8 cellular contexts compared by ENCODE assay signal in genomic region chr1:205294175-205294913, GRCh38. TPM values are rescaled to one million over a fixed set of nuclear protein-coding genes. Genes with fewer than 3 reads are reported as not detected.
DNase-seq lines count a peak whose midpoint lies in the region; FAIRE-seq and TF ChIP-seq lines count a peak whose summit lies in the region.

No MANE protein-coding gene starts in this region.

- no peak overlapping the region for H2AFZ ChIP-seq in OCI-LY7 (ENCODE audit: low read length)

- H3K4me1 ChIP-seq in liver (ENCODE audit: control insufficient read depth in 4 of 4, insufficient read depth in 4 of 4, low read length in 3 of 4) (peaks cover 12 to 17% (median 14%) of the 10 kb centered on the region in 4 donors), OCI-LY7 (ENCODE audit: insufficient read depth, low read length, poor library complexity, severe bottlenecking) (peaks cover 69% of the 10 kb centered on the region)

- H3K36me3 Mint-ChIP-seq in activated naive CD4-positive, alpha-beta T cell treated with anti-CD3 and anti-CD28 coated beads, Interleukin-2, amount 10 ng/mL, durations not matched to agents 7 days and 5 days, result peaks cover 3% of the 10 kb centered on the region

- no peak overlapping the region for H3K9ac ChIP-seq in liver (ENCODE audit: low read depth in 1 of 2, low read length in 2 of 2)

- no TSS peak for BruUV-seq in OCI-LY7 (replicated peaks; lab: Mats Ljungman, UMichigan)

- H3K27me3 Mint-ChIP-seq in activated naive CD4-positive, alpha-beta T cell treated with anti-CD3 and anti-CD28 coated beads, Interleukin-2, amount 10 ng/mL, durations not matched to agents 7 days and 5 days, result peaks cover 44% of the 10 kb centered on the region

- peak overlapping the region; percentile 62 for H3K27ac Mint-ChIP-seq in activated naive CD4-positive, alpha-beta T cell treated with anti-CD3 and anti-CD28 coated beads, Interleukin-2, amount 10 ng/mL, durations not matched to agents 7 days and 5 days

- TF ChIP-seq CTCF in liver (IDR thresholded peaks at IDR 0.05; ENCODE audit: low read depth, low read length, missing input control) (peak; percentile 1), OCI-LY7 (conservative IDR thresholded peaks at IDR 0.05; ENCODE audit: low read length) (no peak)

- H3K36me3 ChIP-seq in liver (ENCODE audit: control insufficient read depth in 4 of 4, insufficient read depth in 3 of 4, low read depth in 1 of 4, low read length in 3 of 4), result no peaks in the 10 kb centered on the region
- no peaks in the 10 kb centered on the region for H3K36me3 ChIP-seq in OCI-LY7 (ENCODE audit: insufficient read depth, low read length)

- no peaks in the 10 kb centered on the region for H3K9me2 ChIP-seq in OCI-LY7 (ENCODE audit: insufficient read depth, low read length)

- peak in 1 of 2 donors; percentile 27 for TF ChIP-seq RAD21 in liver (IDR thresholded peaks at IDR 0.05)

- no peaks in the 10 kb centered on the region for H3K79me2 ChIP-seq in OCI-LY7 (ENCODE audit: insufficient read depth, low read depth, low read length)

- intact Hi-C loops in OCI-LY7 (cut with micrococcal nuclease; ENCODE audit: unreplicated experiment), result no loop called here

- H3K4me3 Mint-ChIP-seq in activated naive CD4-positive, alpha-beta T cell treated with anti-CD3 and anti-CD28 coated beads, Interleukin-2, amount 10 ng/mL, durations not matched to agents 7 days and 5 days, result no peak overlapping the region

- H3K4me2 ChIP-seq in OCI-LY7 (ENCODE audit: low read length), result no peak overlapping the region

- POLR2A ChIA-PET in OCI-LY7 (lab: Charles Lee), result interaction anchor here (0.5 to 1.7 kb wide), 5 partner anchors 20 to 1545 kb away, joined by 3 to 6 read pairs (median 4); no protein-coding TSS in a partner anchor

- no peak for FAIRE-seq in urothelium cell line (lab: Jason Lieb, UNC)

- H3K9me3 Mint-ChIP-seq in activated naive CD4-positive, alpha-beta T cell treated with anti-CD3 and anti-CD28 coated beads, Interleukin-2, amount 10 ng/mL, durations not matched to agents 7 days and 5 days, result no peaks in the 10 kb centered on the region

- H3K27ac ChIP-seq in cingulate gyrus (ENCODE audit: low read depth, low read length), result peak overlapping the region; percentile 39
- H3K27ac ChIP-seq in liver (ENCODE audit: low read depth in 1 of 2, low read length in 2 of 2), result peak overlapping the region; percentile 52 to 56
- no peak overlapping the region for H3K27ac ChIP-seq in OCI-LY7 (ENCODE audit: low read depth, low read length, poor library complexity, severe bottlenecking)

- H3K4me3 ChIP-seq in liver (ENCODE audit: low read depth in 1 of 3, low read length in 3 of 3), result no peak overlapping the region
- no peak overlapping the region for H3K4me3 ChIP-seq in OCI-LY7 (ENCODE audit: low read depth, low read length, poor library complexity, severe bottlenecking)

- 16% methylated on average over 6 of the region's 6 CpGs for WGBS in liver

- peaks cover 58% of the 10 kb centered on the region for H3K4me1 Mint-ChIP-seq in activated naive CD4-positive, alpha-beta T cell treated with anti-CD3 and anti-CD28 coated beads, Interleukin-2, amount 10 ng/mL, durations not matched to agents 7 days and 5 days

- no peaks in the 10 kb centered on the region for H3K27me3 ChIP-seq in liver (ENCODE audit: control insufficient read depth in 4 of 4, insufficient read depth in 4 of 4, low read length in 3 of 4)

- CTCF ChIA-PET in activated naive CD4-positive, alpha-beta T cell treated with anti-CD3 and anti-CD28 coated beads, Interleukin-2, amount 10 ng/mL, durations not matched to agents 7 days and 5 days (lab: Charles Lee), result interaction anchor here (0.8 to 1.8 kb wide), 7 partner anchors 20 to 191 kb away, joined by 3 to 5 read pairs (median 4); no protein-coding TSS in a partner anchor
- CTCF ChIA-PET in OCI-LY7 (lab: Charles Lee; ENCODE audit: unreplicated experiment), result interaction anchor here (1.3 to 2.0 kb wide), 2 partner anchors 10 to 19 kb away, joined by 4 to 5 read pairs; no protein-coding TSS in a partner anchor

- H4K20me1 ChIP-seq in OCI-LY7 (ENCODE audit: insufficient read depth, low read length), result no peaks in the 10 kb centered on the region

- no peak for DNase-seq in activated naive CD4-positive, alpha-beta T cell treated with anti-CD3 and anti-CD28 coated beads, Interleukin-2, amount 10 ng/mL, durations not matched to agents 7 days and 5 days
- no peak for DNase-seq in activated naive CD4-positive, alpha-beta T cell treated with anti-CD3 and anti-CD28 coated beads, Interleukin-2, amount 50 U/mL, for 16 hours
- peak; percentile 68 for DNase-seq in urothelium cell line (ENCODE audit: low spot score)
- no peak for DNase-seq in NCI-H1105 treated with DMSO at 0.1 percent for 48 hours (lab: John Stamatoyannopoulos, UW)
- no peak for DNase-seq in OCI-LY7 (ENCODE audit: low spot score)
- DNase-seq in NCI-H1930 (lab: John Stamatoyannopoulos, UW), result no peak

- H3K9me3 ChIP-seq in liver (ENCODE audit: control insufficient read depth in 4 of 4, low read length in 3 of 4) (no peaks in the 10 kb centered on the region), OCI-LY7 (ENCODE audit: low read length) (no peaks in the 10 kb centered on the region)

TF ChIP-seq in liver, 16 proteins besides CTCF, POLR2A, EP300 and RAD21:
- TF ChIP-seq REST (IDR thresholded peaks at IDR 0.05) (peak; percentile 55), ZBTB33 (IDR thresholded peaks at IDR 0.05) (peak; percentile 32), GABPA (IDR thresholded peaks at IDR 0.05 in 1 of 2, conservative IDR thresholded peaks at IDR 0.05 in 1 of 2) (no peak), ATF3 (IDR thresholded peaks at IDR 0.05) (peak; percentile 91), EGR1 (IDR thresholded peaks at IDR 0.05; ENCODE audit: low read depth in 2 of 2) (peak in 1 of 2 donors; percentile 57), MAX (IDR thresholded peaks at IDR 0.05) (peak; percentile 83), NR2F2 (IDR thresholded peaks at IDR 0.05) (peak; percentile 85), HNF4A (conservative IDR thresholded peaks at IDR 0.05) (peak; percentile 92 to 93), HNF4G (IDR thresholded peaks at IDR 0.05) (peak; percentile 85), FOXA1 (IDR thresholded peaks at IDR 0.05) (peak; percentile 10), FOXA2 (IDR thresholded peaks at IDR 0.05) (no peak), YY1 (IDR thresholded peaks at IDR 0.05) (peak; percentile 79), RXRA (IDR thresholded peaks at IDR 0.05) (peak; percentile 98), JUND (IDR thresholded peaks at IDR 0.05) (peak; percentile 93 to 95), SP1 (IDR thresholded peaks at IDR 0.05) (peak; percentile 92), TAF1 (conservative IDR thresholded peaks at IDR 0.05) (no peak)
TF ChIP-seq in liver: peak in this region for 13.

RNA-seq across cellular contexts. Expression of gene NUAK2, which starts 27.2 kb away (rescaled TPM):
- 1 to 10 TPM; 1.3 to 1.7 TPM for total RNA-seq in liver
- 1 to 10 TPM; 2.4 TPM for polyA plus RNA-seq in liver
- total RNA-seq in OCI-LY7 (2014; rRNA removed; shearing (Covaris generic)), result 6.5 and 9.1 TPM in 2 replicates
- total RNA-seq in OCI-LY7 (2022), result 5.3 and 7.9 TPM in 2 replicates
